In genomic region chr12:25110260-25110659, GRCh38 we compare ENCODE assay signal across 21 cellular contexts.
"Had no signal": no experiment of that assay in that cellular context is flagged by ENCODE, and none has a peak within 500 bp of the region (broad histone marks: within the 10 kb centered on the region; RNA-seq: fewer than 3 reads in every experiment).

No MANE protein-coding gene starts in this region.

- H3K27ac ChIP-seq: gastroesophageal sphincter, hepatocyte, thoracic aorta had no signal

- H3K4me3 Mint-ChIP-seq: activated CD4-positive, alpha-beta memory T cell treated with anti-CD3 and anti-CD28 coated beads, Interleukin-2, amount 10 ng/mL, durations not matched to agents 7 days and 5 days; activated CD4-positive, alpha-beta T cell treated with anti-CD3 and anti-CD28 coated beads, Interleukin-2, amount 10 ng/mL, durations not matched to agents 7 days and 5 days; activated naive CD4-positive, alpha-beta T cell treated with anti-CD3 and anti-CD28 coated beads, Interleukin-2, amount 50 U/mL, for 24 hours; activated naive CD8-positive, alpha-beta T cell treated with anti-CD3 and anti-CD28 coated beads, Interleukin-2, amount 50 U/mL, for 24 hours; activated T-cell treated with anti-CD3 and anti-CD28 coated beads, Interleukin-2, amount 50 U/mL, for 24 hours; activated T-helper 17 cell treated with anti-CD3 and anti-CD28 coated beads, Interleukin-2, amount 50 U/mL, for 72 hours; stimulated activated naive CD8-positive, alpha-beta T cell treated with anti-CD3 and anti-CD28 coated beads, Interleukin-15, Interleukin-2, amounts not matched to agents 100 ng/mL and 50 ng/mL, for 24 hours had no signal

- H3K79me2 ChIP-seq: hepatocyte had no signal

- H3K4me2 ChIP-seq: hepatocyte had no signal

- H3K4me3 ChIP-seq: gastroesophageal sphincter, hepatocyte, thoracic aorta had no signal

- DNase-seq: activated CD4-positive, alpha-beta memory T cell treated with anti-CD3 and anti-CD28 coated beads, Interleukin-2, amount 10 ng/mL, durations not matched to agents 7 days and 5 days; activated CD4-positive, alpha-beta T cell treated with anti-CD3 and anti-CD28 coated beads for 1 hour; activated CD4-positive, alpha-beta T cell treated with anti-CD3 and anti-CD28 coated beads, Interleukin-2, amount 10 ng/mL, durations not matched to agents 7 days and 5 days; activated CD8-positive, alpha-beta memory T cell treated with anti-CD3 and anti-CD28 coated beads, Interleukin-2, amount 50 U/mL, for 48 hours; activated naive CD8-positive, alpha-beta T cell treated with anti-CD3 and anti-CD28 coated beads, Interleukin-2, amount 50 U/mL, for 24 hours; activated T-cell treated with anti-CD3 and anti-CD28 coated beads, Interleukin-2, amount 50 U/mL, for 24 hours; amygdala; cortex of kidney; left cardiac atrium; left ventricle myocardium superior; posterior cingulate gyrus; right cardiac atrium; stimulated activated CD4-positive, alpha-beta T cell treated with anti-CD3 and anti-CD28 coated beads, Interleukin-2, amount 100 ng/mL, for 48 hours; T1000; trophoblast cell had no signal

- ATAC-seq: activated naive CD8-positive, alpha-beta T cell treated with anti-CD3 and anti-CD28 coated beads, Interleukin-2, amount 50 U/mL, for 24 hours; activated T-helper 17 cell treated with anti-CD3 and anti-CD28 coated beads, Interleukin-2, amount 50 U/mL, for 72 hours; gastroesophageal sphincter; left cardiac atrium; left ventricle myocardium superior; right cardiac atrium had no signal

- H3K9me3 Mint-ChIP-seq: activated CD4-positive, alpha-beta memory T cell treated with anti-CD3 and anti-CD28 coated beads, Interleukin-2, amount 10 ng/mL, durations not matched to agents 7 days and 5 days; activated naive CD4-positive, alpha-beta T cell treated with anti-CD3 and anti-CD28 coated beads, Interleukin-2, amount 50 U/mL, for 24 hours; activated naive CD8-positive, alpha-beta T cell treated with anti-CD3 and anti-CD28 coated beads, Interleukin-2, amount 50 U/mL, for 24 hours; activated T-helper 17 cell treated with anti-CD3 and anti-CD28 coated beads, Interleukin-2, amount 50 U/mL, for 72 hours had no signal

- H3K36me3 ChIP-seq: gastroesophageal sphincter, thoracic aorta had no signal

- H3K9me3 ChIP-seq: gastroesophageal sphincter, thoracic aorta had no signal

- H3K4me1 Mint-ChIP-seq: activated CD4-positive, alpha-beta T cell treated with anti-CD3 and anti-CD28 coated beads, Interleukin-2, amount 10 ng/mL, durations not matched to agents 7 days and 5 days; activated naive CD4-positive, alpha-beta T cell treated with anti-CD3 and anti-CD28 coated beads, Interleukin-2, amount 50 U/mL, for 24 hours; activated naive CD8-positive, alpha-beta T cell treated with anti-CD3 and anti-CD28 coated beads, Interleukin-2, amount 50 U/mL, for 24 hours; activated T-helper 17 cell treated with anti-CD3 and anti-CD28 coated beads, Interleukin-2, amount 50 U/mL, for 72 hours had no signal

- H2AFZ ChIP-seq: hepatocyte had no signal

- H3K27me3 Mint-ChIP-seq: activated CD4-positive, alpha-beta memory T cell treated with anti-CD3 and anti-CD28 coated beads, Interleukin-2, amount 10 ng/mL, durations not matched to agents 7 days and 5 days; activated CD4-positive, alpha-beta T cell treated with anti-CD3 and anti-CD28 coated beads, Interleukin-2, amount 10 ng/mL, durations not matched to agents 7 days and 5 days; activated naive CD4-positive, alpha-beta T cell treated with anti-CD3 and anti-CD28 coated beads, Interleukin-2, amount 50 U/mL, for 24 hours; activated naive CD8-positive, alpha-beta T cell treated with anti-CD3 and anti-CD28 coated beads, Interleukin-2, amount 50 U/mL, for 24 hours; activated T-cell treated with anti-CD3 and anti-CD28 coated beads, Interleukin-2, amount 50 U/mL, for 24 hours; activated T-helper 17 cell treated with anti-CD3 and anti-CD28 coated beads, Interleukin-2, amount 50 U/mL, for 72 hours; stimulated activated naive CD8-positive, alpha-beta T cell treated with anti-CD3 and anti-CD28 coated beads, Interleukin-15, Interleukin-2, amounts not matched to agents 100 ng/mL and 50 ng/mL, for 24 hours had no signal

- H3K27me3 ChIP-seq: gastroesophageal sphincter, hepatocyte had no signal

- H3K27ac Mint-ChIP-seq: activated CD4-positive, alpha-beta memory T cell treated with anti-CD3 and anti-CD28 coated beads, Interleukin-2, amount 10 ng/mL, durations not matched to agents 7 days and 5 days; activated CD4-positive, alpha-beta T cell treated with anti-CD3 and anti-CD28 coated beads, Interleukin-2, amount 10 ng/mL, durations not matched to agents 7 days and 5 days; activated naive CD4-positive, alpha-beta T cell treated with anti-CD3 and anti-CD28 coated beads, Interleukin-2, amount 50 U/mL, for 24 hours; activated naive CD8-positive, alpha-beta T cell treated with anti-CD3 and anti-CD28 coated beads, Interleukin-2, amount 50 U/mL, for 24 hours; activated T-cell treated with anti-CD3 and anti-CD28 coated beads, Interleukin-2, amount 50 U/mL, for 24 hours; activated T-helper 17 cell treated with anti-CD3 and anti-CD28 coated beads, Interleukin-2, amount 50 U/mL, for 72 hours; stimulated activated naive CD8-positive, alpha-beta T cell treated with anti-CD3 and anti-CD28 coated beads, Interleukin-15, Interleukin-2, amounts not matched to agents 100 ng/mL and 50 ng/mL, for 24 hours had no signal

- H3K4me1 ChIP-seq: gastroesophageal sphincter had no signal
